12 cellular contexts compared by ENCODE assay signal in the genomic region with DNA sequence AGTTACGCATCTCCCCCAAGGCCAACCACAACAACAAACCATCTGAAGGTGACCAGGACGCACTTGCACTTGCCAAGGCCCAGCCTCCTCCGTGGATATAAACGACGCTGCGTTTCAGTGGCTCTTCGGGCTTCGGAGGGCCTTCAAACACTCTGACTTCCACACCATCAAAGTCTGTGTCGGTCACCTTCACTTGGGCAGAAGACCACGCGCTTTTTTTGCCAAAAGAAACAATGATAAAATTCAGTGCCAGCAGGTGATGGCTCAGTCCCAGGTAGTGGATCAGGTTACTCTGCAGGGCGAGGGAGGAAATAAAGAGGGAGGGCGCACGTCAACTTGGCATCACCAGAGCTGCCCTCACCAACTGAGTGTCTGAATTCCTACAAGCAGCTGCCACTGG.
A peak's percentile ranks its signal among the peaks of the same experiment; 100 is the strongest.
DNase-seq lines count a peak whose midpoint lies in the region; ATAC-seq and TF ChIP-seq lines count a peak whose summit lies in the region.
"Had no signal": no experiment of that assay in that cellular context is flagged by ENCODE, and none has a peak within 500 bp of the region (broad histone marks: within the 10 kb centered on the region; RNA-seq: fewer than 3 reads in every experiment).

No MANE protein-coding gene starts in this region.

- TF ChIP-seq CTCF in left ventricle myocardium inferior (IDR thresholded peaks at IDR 0.05; ENCODE audit: borderline replicate concordance) (no peak), smooth muscle cell (IDR thresholded peaks at IDR 0.05; ENCODE audit: borderline replicate concordance, insufficient read depth, poor library complexity, severe bottlenecking) (no peak)

- H3K4me1 ChIP-seq in left ventricle myocardium inferior (peaks cover 41% of the 10 kb centered on the region), smooth muscle cell (ENCODE audit: low read depth) (no peaks in the 10 kb centered on the region)

- H3K4me3 ChIP-seq in left ventricle myocardium inferior (no peak overlapping the region), smooth muscle cell (no peak overlapping the region)
- H3K4me3 ChIP-seq: GM12878 had no signal

- H3K27me3 ChIP-seq in left ventricle myocardium inferior (ENCODE audit: low read depth) (no peaks in the 10 kb centered on the region), smooth muscle cell (ENCODE audit: low read depth) (no peaks in the 10 kb centered on the region)

- no peaks in the 10 kb centered on the region for H3F3A ChIP-seq in smooth muscle cell (ENCODE audit: low read depth)

- DNase-seq in COLO668 (lab: John Stamatoyannopoulos, UW; ENCODE audit: unreplicated experiment), result peak; percentile 52
- DNase-seq in LoVo (ENCODE audit: low spot score), result peak; percentile 23
- DNase-seq in NCI-H69 (lab: John Stamatoyannopoulos, UW), result peak; percentile 91
- DNase-seq in left ventricle myocardium inferior, result no peak
- no peak for DNase-seq in activated T-cell treated with anti-CD3 and anti-CD28 coated beads, Interleukin-2, amount 50 U/mL, for 1 hour
- no peak for DNase-seq in smooth muscle cell (lab: John Stamatoyannopoulos, UW; ENCODE audit: unreplicated experiment)
- DNase-seq in activated T-cell treated with anti-CD3 and anti-CD28 coated beads, Interleukin-2, amount 50 U/mL, for 48 hours, result no peak
- DNase-seq: activated effector memory CD4-positive, alpha-beta T cell treated with Interleukin-2 at 50 U/mL for 16 hours; NCI-H2227 treated with DMSO at 0.1 percent for 48 hours had no signal

- H3K27ac ChIP-seq in left ventricle myocardium inferior (replicated peaks), result peak overlapping the region; percentile 53
- no peak overlapping the region for H3K27ac ChIP-seq in smooth muscle cell (ENCODE audit: low read depth)
- H3K27ac ChIP-seq: KMS-11 had no signal

- H4K20me1 ChIP-seq in smooth muscle cell (ENCODE audit: low read depth), result no peaks in the 10 kb centered on the region

- no peak overlapping the region for H2AFZ ChIP-seq in smooth muscle cell (ENCODE audit: low read depth)

- WGBS in smooth muscle cell (ENCODE audit: low lambda C conversion rate), result 90% methylated on average over 14 of the region's 14 CpGs

- no peak overlapping the region for H3K9ac ChIP-seq in smooth muscle cell (ENCODE audit: low read depth)
- H3K9ac ChIP-seq: KMS-11 had no signal

- intact Hi-C loops in left ventricle myocardium inferior (cut with micrococcal nuclease), result no loop called here

- H3K4me2 ChIP-seq in smooth muscle cell, result no peak overlapping the region
- H3K4me2 ChIP-seq: KMS-11 had no signal

- no peak for ATAC-seq in HG02642 (IDR thresholded peaks at IDR 0.05; ENCODE audit: poor library complexity, unreplicated experiment)
- ATAC-seq: GM12878 had no signal

- no peaks in the 10 kb centered on the region for H3K9me3 ChIP-seq in left ventricle myocardium inferior (replicated peaks)
- H3K9me3 ChIP-seq in smooth muscle cell (replicated peaks; ENCODE audit: low read depth), result no peaks in the 10 kb centered on the region

- no peaks in the 10 kb centered on the region for H3K79me2 ChIP-seq in smooth muscle cell (ENCODE audit: low read depth)

- peaks cover 21% of the 10 kb centered on the region for H3K36me3 ChIP-seq in left ventricle myocardium inferior
- no peaks in the 10 kb centered on the region for H3K36me3 ChIP-seq in smooth muscle cell (ENCODE audit: low read depth)

Comparison
In these comparisons a context has a peak if more than half of its experiments do, and no peak if none do; other contexts are left out.
1. DNase-seq: peak in COLO668 (single experiment), LoVo (single experiment) and NCI-H69 (single experiment); none in left ventricle myocardium inferior (single experiment), activated T-cell treated with anti-CD3 and anti-CD28 coated beads, Interleukin-2, amount 50 U/mL, for 1 hour (single experiment), smooth muscle cell (single experiment) and activated T-cell treated with anti-CD3 and anti-CD28 coated beads, Interleukin-2, amount 50 U/mL, for 48 hours (0 of 2).